In genomic region chr1:156420209-156421061, GRCh38 we compare ENCODE assay signal across 9 cellular contexts. TPM values are rescaled to one million over a fixed set of nuclear protein-coding genes. Genes with fewer than 3 reads are reported as not detected.
DNase-seq lines count a peak whose midpoint lies in the region; ATAC-seq and TF ChIP-seq lines count a peak whose summit lies in the region.
"Had no signal": no experiment of that assay in that cellular context is flagged by ENCODE, and none has a peak within 500 bp of the region (broad histone marks: within the 10 kb centered on the region; RNA-seq: fewer than 3 reads in every experiment).

No MANE protein-coding gene starts in this region.

- H3K27me3 ChIP-seq in skeletal muscle tissue (ENCODE audit: control insufficient read depth in 3 of 3, insufficient read depth in 3 of 3, low read length in 3 of 3) (peaks cover 78 to 91% (median 84%) of the 10 kb centered on the region in 3 donors), tibial nerve (peaks cover 14 to 99% of the 10 kb centered on the region in 2 donors)

- H3K9me3 ChIP-seq in skeletal muscle tissue (ENCODE audit: control insufficient read depth in 3 of 3, low read length in 3 of 3) (no peaks in the 10 kb centered on the region), tibial nerve (no peaks in the 10 kb centered on the region)

- H3K4me3 ChIP-seq in skeletal muscle tissue (ENCODE audit: low read length in 3 of 3) (peak overlapping the region in 2 of 3 donors; percentile 14 to 36), tibial nerve (peak overlapping the region in 2 of 4 donors; percentile 30)

- H3K4me1 ChIP-seq in skeletal muscle tissue (ENCODE audit: control insufficient read depth in 3 of 3, insufficient read depth in 3 of 3, low read length in 3 of 3) (peaks cover 20 to 30% (median 23%) of the 10 kb centered on the region in 3 donors), tibial nerve (peaks cover 0 to 24% (median 20%) of the 10 kb centered on the region in 4 donors)

- no peak overlapping the region for H3K27ac ChIP-seq in skeletal muscle tissue (ENCODE audit: low read depth, low read length)
- H3K27ac ChIP-seq in tibial nerve: no peak overlapping the region
- H3K27ac ChIP-seq: 22Rv1 had no signal

- TF ChIP-seq CTCF in tibial nerve (IDR thresholded peaks at IDR 0.05): no peak

- DNase-seq in DMS 273 (lab: John Stamatoyannopoulos, UW; ENCODE audit: unreplicated experiment) (peak; percentile 67), DMS 273 treated with DMSO at 0.1 percent for 48 hours (lab: John Stamatoyannopoulos, UW) (no peak), T-helper 9 cell (peak; percentile 31), SW480 (ENCODE audit: low spot score) (no peak), tibial nerve (ENCODE audit: low spot score in 2 of 2) (no peak)
- peak; percentile 13 for DNase-seq in effector CD4-positive, alpha-beta T cell

- peak overlapping the region in 1 of 3 donors; percentile 38 for H3K9ac ChIP-seq in skeletal muscle tissue (ENCODE audit: low read depth in 1 of 3, low read length in 3 of 3)

- ATAC-seq in HG03520 (IDR thresholded peaks at IDR 0.05; ENCODE audit: unreplicated experiment): no peak

- no peaks in the 10 kb centered on the region for H3K36me3 ChIP-seq in skeletal muscle tissue (ENCODE audit: control insufficient read depth in 3 of 3, insufficient read depth in 3 of 3, low read length in 3 of 3)
- H3K36me3 ChIP-seq in tibial nerve: no peaks in the 10 kb centered on the region

- WGBS in tibial nerve, 2 donors: 5 to 7% methylated on average over 55 to 68 of the region's 68 CpGs

- TF ChIP-seq EP300 in tibial nerve (IDR thresholded peaks at IDR 0.05): peak in 1 of 2 donors; percentile 21

- TF ChIP-seq POLR2A in tibial nerve (IDR thresholded peaks at IDR 0.05): no peak

RNA-seq across cellular contexts. Expression of gene RHBG, which starts 51.4 kb away (rescaled TPM):
- total RNA-seq in skeletal muscle tissue (not detected), tibial nerve (not detected)

Comparison
In these comparisons a context has a peak if more than half of its experiments do, and no peak if none do; other contexts are left out.
1. DNase-seq: peak in DMS 273 (single experiment), T-helper 9 cell (single experiment) and effector CD4-positive, alpha-beta T cell (single experiment); none in DMS 273 treated with DMSO at 0.1 percent for 48 hours (single experiment), SW480 (single experiment) and tibial nerve (0 of 2).